Comparison of ENCODE assay signal across 8 cellular contexts in the genomic region with DNA sequence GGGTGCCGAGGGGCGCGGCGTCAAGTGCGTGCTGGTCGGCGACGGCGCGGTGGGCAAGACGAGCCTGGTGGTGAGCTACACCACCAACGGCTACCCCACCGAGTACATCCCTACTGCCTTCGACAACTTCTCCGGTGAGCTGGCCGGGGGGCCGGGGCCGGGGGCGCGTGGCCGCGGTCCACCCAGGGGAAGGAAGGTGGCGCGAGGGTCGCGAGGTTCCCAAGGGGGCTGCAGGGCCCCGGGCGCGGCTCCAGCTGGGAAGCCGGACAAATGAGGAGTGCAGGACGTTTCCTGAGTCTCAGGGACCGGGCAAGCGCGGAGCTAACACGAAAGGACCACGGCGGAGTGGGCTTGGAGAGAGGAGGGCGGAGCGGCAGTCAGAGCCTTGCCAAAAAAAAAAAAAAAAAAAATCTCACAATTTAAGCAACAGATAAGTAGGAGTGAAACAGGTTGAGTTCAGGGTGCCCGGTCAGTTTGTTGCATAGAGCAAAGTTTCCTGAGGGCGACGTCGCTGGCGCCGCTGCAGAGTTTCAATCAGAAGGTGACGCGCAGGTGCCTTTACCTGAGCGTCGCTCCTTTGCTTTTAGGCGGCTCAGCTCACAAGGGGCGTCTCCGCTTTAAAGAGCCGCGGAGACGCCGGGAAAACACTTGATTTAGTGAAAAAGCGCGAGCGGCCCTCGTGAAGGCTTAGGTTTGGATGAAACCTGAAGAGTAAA. TPM values are rescaled to one million over a fixed set of nuclear protein-coding genes. Genes with fewer than 3 reads are reported as not detected.
DNase-seq lines count a peak whose midpoint lies in the region; ATAC-seq and TF ChIP-seq lines count a peak whose summit lies in the region.

No MANE protein-coding gene starts in this region.

- POLR2A ChIA-PET in CD4-positive, alpha-beta T cell (lab: Charles Lee), result interaction anchor here (0.6 to 2.9 kb wide), 5 partner anchors 46 to 519 kb away, joined by 3 to 34 read pairs (median 8); no protein-coding TSS in a partner anchor

- 7 to 18% methylated on average over 21 to 57 of the region's 60 CpGs for WGBS in testis, 2 donors

- CTCF ChIA-PET in CD4-positive, alpha-beta T cell (lab: Charles Lee), result interaction anchor here (0.6 to 1.5 kb wide), 6 partner anchors 9 to 569 kb away, joined by 3 to 11 read pairs (median 4); no protein-coding TSS in a partner anchor

- TF ChIP-seq CTCF in CD4-positive, alpha-beta T cell (IDR thresholded peaks at IDR 0.05), result no peak
- TF ChIP-seq CTCF in WERI-Rb-1 (IDR thresholded peaks at IDR 0.05; ENCODE audit: low read depth, low read length), result no peak
- TF ChIP-seq CTCF in dorsolateral prefrontal cortex (IDR thresholded peaks at IDR 0.05 in 54 of 56, conservative IDR thresholded peaks at IDR 0.05 in 2 of 56; ENCODE audit: low read depth in 1 of 56, partially characterized antibody in 56 of 56), result no peak
- no peak for TF ChIP-seq CTCF in testis (IDR thresholded peaks at IDR 0.05)

- no peaks in the 10 kb centered on the region for H3K27me3 Mint-ChIP-seq in CD4-positive, alpha-beta T cell
- peaks cover 22% of the 10 kb centered on the region for H3K27me3 Mint-ChIP-seq in memory B cell

- peaks cover 34% of the 10 kb centered on the region for H3K4me1 Mint-ChIP-seq in CD4-positive, alpha-beta T cell (ENCODE audit: low read depth)
- H3K4me1 Mint-ChIP-seq in memory B cell, result peaks cover 4% of the 10 kb centered on the region

- H3K36me3 ChIP-seq in WERI-Rb-1 (no peaks in the 10 kb centered on the region), testis (ENCODE audit: low read depth, missing control alignments) (no peaks in the 10 kb centered on the region)

- no peak for TF ChIP-seq POLR2A in testis (IDR thresholded peaks at IDR 0.05)

- no peaks in the 10 kb centered on the region for H3K36me3 Mint-ChIP-seq in CD4-positive, alpha-beta T cell (ENCODE audit: low read depth)
- H3K36me3 Mint-ChIP-seq in memory B cell, result no peaks in the 10 kb centered on the region

- H3K4me1 ChIP-seq in testis, result peaks cover 18% of the 10 kb centered on the region

- H3K4me3 ChIP-seq in WERI-Rb-1 (ENCODE audit: low read depth, low read length), result peak overlapping the region; percentile 43
- peak overlapping the region; percentile 55 to 98 (median 85) for H3K4me3 ChIP-seq in dorsolateral prefrontal cortex
- peak overlapping the region; percentile 81 to 83 for H3K4me3 ChIP-seq in testis

- ATAC-seq in CD4-positive, alpha-beta T cell (ENCODE audit: poor library complexity), result peak; percentile 54
- ATAC-seq in HG02938 (IDR thresholded peaks at IDR 0.05; ENCODE audit: unreplicated experiment) (peak; percentile 26), memory B cell (ENCODE audit: low read depth) (no peak)

- peak overlapping the region; percentile 92 for H3K4me3 Mint-ChIP-seq in CD4-positive, alpha-beta T cell
- H3K4me3 Mint-ChIP-seq in memory B cell, result peak overlapping the region; percentile 56

- no peaks in the 10 kb centered on the region for H3K9me3 Mint-ChIP-seq in CD4-positive, alpha-beta T cell
- H3K9me3 Mint-ChIP-seq in memory B cell, result no peaks in the 10 kb centered on the region

- no peaks in the 10 kb centered on the region for H3K27me3 ChIP-seq in CD4-positive, alpha-beta T cell (ENCODE audit: control insufficient read depth, insufficient read depth, low read length)
- H3K27me3 ChIP-seq in WERI-Rb-1 (ENCODE audit: insufficient read depth, low read depth, severe bottlenecking) (no peaks in the 10 kb centered on the region), dorsolateral prefrontal cortex (no peaks in the 10 kb centered on the region), testis (no peaks in the 10 kb centered on the region)

- intact Hi-C loops in CD4-positive, alpha-beta T cell (cut with DNase I, micrococcal nuclease), result loop anchor here (1.0 to 2.0 kb wide), 3 partner anchors 491 to 519 kb away; no protein-coding TSS in a partner anchor
- intact Hi-C loops in dorsolateral prefrontal cortex (cut with DNase I) (loop anchor here (1.0 to 10.0 kb wide), 9 partner anchors 96 to 519 kb away; no protein-coding TSS in a partner anchor), testis (cut with DNase I; ENCODE audit: low total_unique reads) (loop anchor here (10.0 kb wide), 1 partner anchor 489 kb away; no protein-coding TSS in a partner anchor)

- DNase-seq in CD4-positive, alpha-beta T cell, result peak in 8 of 10 experiments; percentile 5 to 30 (median 15)
- DNase-seq in WERI-Rb-1 (no peak), dorsolateral prefrontal cortex (no peak), memory B cell (ENCODE audit: low spot score in 2 of 2) (no peak), testis (peak; percentile 48), hippocampal formation (lab: John Stamatoyannopoulos, UW) (no peak), NCI-H1048 (lab: John Stamatoyannopoulos, UW) (no peak)

- H3K27ac ChIP-seq in CD4-positive, alpha-beta T cell (ENCODE audit: low read depth, low read length), result no peak overlapping the region
- H3K27ac ChIP-seq in WERI-Rb-1 (no peak overlapping the region), dorsolateral prefrontal cortex (peak overlapping the region; percentile 74 to 99 (median 95)), testis (peak overlapping the region; percentile 84 to 88)

- H3K27ac Mint-ChIP-seq in CD4-positive, alpha-beta T cell, result peak overlapping the region; percentile 81
- no peak overlapping the region for H3K27ac Mint-ChIP-seq in memory B cell

- H3K9me3 ChIP-seq in CD4-positive, alpha-beta T cell (ENCODE audit: control insufficient read depth, low read length), result no peaks in the 10 kb centered on the region
- H3K9me3 ChIP-seq in WERI-Rb-1 (ENCODE audit: severe bottlenecking), result no peaks in the 10 kb centered on the region
- no peaks in the 10 kb centered on the region for H3K9me3 ChIP-seq in testis

RNA-seq across cellular contexts. Expression of a gene that starts 0.8 kb away (rescaled TPM):
- total RNA-seq in CD4-positive, alpha-beta T cell, result 1 to 10 TPM; 1.2 TPM
- total RNA-seq in dorsolateral prefrontal cortex, result 100 to 1,000 TPM in 7 of 120 experiments, 10 to 100 TPM in 113; 15.0 to 156 (median 44.0) TPM
- total RNA-seq in testis, result 10 to 100 TPM; 31.0 to 33.6 TPM
- polyA plus RNA-seq in testis (ENCODE audit: insufficient read depth, low read depth, low replicate concordance), result 32.6 TPM

Comparison
In these comparisons a context has a peak if more than half of its experiments do, and no peak if none do; other contexts are left out.
1. DNase-seq: peak in CD4-positive, alpha-beta T cell (8 of 10) and testis (single experiment); none in WERI-Rb-1 (single experiment), dorsolateral prefrontal cortex (0 of 10), memory B cell (0 of 2), hippocampal formation (0 of 2) and NCI-H1048 (single experiment).
2. H3K27ac ChIP-seq: peak in dorsolateral prefrontal cortex (59 of 59) and testis (2 of 2); none in CD4-positive, alpha-beta T cell (single experiment) and WERI-Rb-1 (single experiment).
3. RNA of a gene that starts 0.8 kb away (total RNA-seq): 15.0 to 156 TPM in dorsolateral prefrontal cortex and 31.0 to 33.6 TPM in testis; 1.2 TPM in CD4-positive, alpha-beta T cell; every median in the first group is over 4 times any median in the second.
4. Peak in every context shown above with its lines, with median percentiles within 50 percentile points of each other: H3K4me3 ChIP-seq.